ENCODE assay signal across 1 cellular context in genomic region chr19:660793-661426, GRCh38.
A peak's percentile ranks its signal among the peaks of the same experiment; 100 is the strongest.
TF ChIP-seq lines count a peak whose summit lies in the region.

No MANE protein-coding gene starts in this region.

TF ChIP-seq in HepG2, 621 proteins besides CTCF, POLR2A, EP300 and RAD21 (continued from another document and continues in another):
- TF ChIP-seq ZNF34 (CRISPR knock-in tag; IDR thresholded peaks at IDR 0.05; ENCODE audit: borderline replicate concordance) (no peak), TGIF2 (CRISPR knock-in tag; IDR thresholded peaks at IDR 0.05) (peak; percentile 97), ZC3H13 (CRISPR knock-in tag; IDR thresholded peaks at IDR 0.05) (peak; percentile 89), ZNF543 (CRISPR knock-in tag; IDR thresholded peaks at IDR 0.05) (peak; percentile 67; the same call in 1 of the 2 replicates), TFE3 (CRISPR knock-in tag; IDR thresholded peaks at IDR 0.05) (no peak; the same call in 1 of the 2 replicates), FOXO1 (CRISPR knock-in tag; IDR thresholded peaks at IDR 0.05) (peak; percentile 76), NBN (conservative IDR thresholded peaks at IDR 0.05) (no peak), PLRG1 (conservative IDR thresholded peaks at IDR 0.05) (no peak), SOX5 (CRISPR knock-in tag; IDR thresholded peaks at IDR 0.05; ENCODE audit: borderline replicate concordance) (peak; percentile 78), PATZ1 (CRISPR knock-in tag; IDR thresholded peaks at IDR 0.05) (peak; percentile 92), ZNF143 (CRISPR knock-in tag; IDR thresholded peaks at IDR 0.05) (peak; percentile 55), ZSCAN12 (CRISPR knock-in tag; IDR thresholded peaks at IDR 0.05) (0 out of 2 replicates have a peak, but pooled peaks have one; percentile 59), GRHL1 (CRISPR knock-in tag; conservative IDR thresholded peaks at IDR 0.05) (no peak), JDP2 (CRISPR knock-in tag; IDR thresholded peaks at IDR 0.05; ENCODE audit: borderline replicate concordance) (no peak), ZNF407 (CRISPR knock-in tag; IDR thresholded peaks at IDR 0.05; ENCODE audit: not compliant biosample characterization) (no peak), ZNF414 (CRISPR knock-in tag; IDR thresholded peaks at IDR 0.05) (0 out of 2 replicates have a peak, but pooled peaks have one; percentile 20), JARID2 (CRISPR knock-in tag; IDR thresholded peaks at IDR 0.05; ENCODE audit: insufficient replicate concordance) (no peak), MXD4 (CRISPR knock-in tag; IDR thresholded peaks at IDR 0.05) (peak; percentile 82), ZNF205 (CRISPR knock-in tag; IDR thresholded peaks at IDR 0.05) (peak; percentile 85), ZNF451 (CRISPR knock-in tag; IDR thresholded peaks at IDR 0.05) (no peak), NKX3-1 (CRISPR knock-in tag; IDR thresholded peaks at IDR 0.05) (no peak; the same call in 1 of the 2 replicates), ZNF629 (CRISPR knock-in tag; conservative IDR thresholded peaks at IDR 0.05) (peak; percentile 57; the same call in 1 of the 2 replicates), SMC3 (IDR thresholded peaks at IDR 0.05; ENCODE audit: low read length) (0 out of 2 replicates have a peak, but pooled peaks have one; percentile 12), PRDM4 (CRISPR knock-in tag; IDR thresholded peaks at IDR 0.05; ENCODE audit: borderline replicate concordance) (no peak), NR1H2 (CRISPR knock-in tag; IDR thresholded peaks at IDR 0.05; ENCODE audit: borderline replicate concordance, low read depth) (no peak), GMEB1 (CRISPR knock-in tag; IDR thresholded peaks at IDR 0.05; ENCODE audit: borderline replicate concordance) (peak; percentile 82), SNAI1 (CRISPR knock-in tag; IDR thresholded peaks at IDR 0.05; ENCODE audit: borderline replicate concordance) (0 out of 2 replicates have a peak, but pooled peaks have one; percentile 69), FOSL1 (CRISPR knock-in tag; IDR thresholded peaks at IDR 0.05; ENCODE audit: borderline replicate concordance) (no peak), ZNF607 (CRISPR knock-in tag; IDR thresholded peaks at IDR 0.05; ENCODE audit: borderline replicate concordance) (no peak), TRAFD1 (CRISPR knock-in tag; IDR thresholded peaks at IDR 0.05; ENCODE audit: borderline replicate concordance) (no peak), ZNF644 (CRISPR knock-in tag; IDR thresholded peaks at IDR 0.05; ENCODE audit: low read depth) (no peak)
